23 cellular contexts compared by ENCODE assay signal in genomic region chr3:53074761-53075742, GRCh38. TPM values are rescaled to one million over a fixed set of nuclear protein-coding genes. Genes with fewer than 3 reads are reported as not detected.
DNase-seq lines count a peak whose midpoint lies in the region; ATAC-seq and TF ChIP-seq lines count a peak whose summit lies in the region.
"Had no signal": no experiment of that assay in that cellular context is flagged by ENCODE, and none has a peak within 500 bp of the region (broad histone marks: within the 10 kb centered on the region; RNA-seq: fewer than 3 reads in every experiment).

No MANE protein-coding gene starts in this region.

- CTCF ChIA-PET in activated CD4-positive, alpha-beta memory T cell treated with anti-CD3 and anti-CD28 coated beads, Interleukin-2, amount 10 ng/mL, durations not matched to agents 7 days and 5 days (lab: Charles Lee) = interaction anchor here (0.7 kb wide), 1 partner anchor 28 kb away, joined by 3 read pairs; no protein-coding TSS in a partner anchor

- H3K9me3 ChIP-seq in sigmoid colon = no peaks in the 10 kb centered on the region
- H3K9me3 ChIP-seq: BLaER1 treated with 17β-estradiol and CSF1 and Interleukin-3, amounts not matched to agents 10 nM and 100 nM; body of pancreas had no signal

- H3K27me3 ChIP-seq in HL-60 (ENCODE audit: insufficient read depth, poor library complexity, severe bottlenecking) = no peaks in the 10 kb centered on the region
- no peaks in the 10 kb centered on the region for H3K27me3 ChIP-seq in sigmoid colon
- H3K27me3 ChIP-seq in brain microvascular endothelial cell (replicated peaks) = no peaks in the 10 kb centered on the region
- H3K27me3 ChIP-seq: BLaER1 treated with 17β-estradiol and CSF1 and Interleukin-3, amounts not matched to agents 10 nM and 100 nM; body of pancreas; hepatocyte had no signal

- peak overlapping the region; percentile 74 for H3K27ac ChIP-seq in HL-60 (replicated peaks)
- H3K27ac ChIP-seq in sigmoid colon = no peak overlapping the region
- H3K27ac ChIP-seq in brain microvascular endothelial cell = no peak overlapping the region
- H3K27ac ChIP-seq: body of pancreas, coronary artery, hepatocyte had no signal

- in situ Hi-C loops in brain microvascular endothelial cell (cut with HindIII; ENCODE audit: low pct_ligation_motif_present, low sequenced_read_pairs) = no loop called here

- TF ChIP-seq CTCF in HL-60 (IDR thresholded peaks at IDR 0.05; ENCODE audit: insufficient read depth, low read length) (no peak), sigmoid colon (IDR thresholded peaks at IDR 0.05) (no peak), brain microvascular endothelial cell (IDR thresholded peaks at IDR 0.05; ENCODE audit: low read depth, low read length, missing control alignments) (no peak)

- no peak for ATAC-seq in GM19035 (IDR thresholded peaks at IDR 0.05; ENCODE audit: unreplicated experiment)
- ATAC-seq: activated naive CD4-positive, alpha-beta T cell treated with anti-CD3 and anti-CD28 coated beads, Interleukin-2, amount 50 U/mL, for 72 hours; body of pancreas had no signal

- TF ChIP-seq POLR2A in sigmoid colon (IDR thresholded peaks at IDR 0.05) = no peak

- intact Hi-C loops in sigmoid colon (cut with DNase I) = loop anchor here (5.0 kb wide), 2 partner anchors 143 to 228 kb away; no protein-coding TSS in a partner anchor

- POLR2A ChIA-PET in activated CD4-positive, alpha-beta memory T cell treated with anti-CD3 and anti-CD28 coated beads, Interleukin-2, amount 10 ng/mL, durations not matched to agents 7 days and 5 days (lab: Charles Lee) = interaction anchor here (1.4 kb wide), 1 partner anchor 35 kb away, joined by 3 read pairs; no protein-coding TSS in a partner anchor

- DNase-seq in T-helper 1 cell (no peak), HL-60 (ENCODE audit: low read depth in 1 of 2, low spot score in 1 of 2) (no peak), iPS-NIHi11 (ENCODE audit: low spot score) (peak; percentile 10), sigmoid colon (peak; percentile 50), brain microvascular endothelial cell (no peak)
- DNase-seq in activated CD4-positive, alpha-beta memory T cell treated with anti-CD3 and anti-CD28 coated beads, Interleukin-2, amount 10 ng/mL, durations not matched to agents 7 days and 5 days = no peak
- DNase-seq: activated CD4-positive, alpha-beta T cell treated with anti-CD3 and anti-CD28 coated beads for 4 hours; activated T-cell treated with anti-CD3 and anti-CD28 coated beads for 4 hours; body of pancreas; DMS79 treated with DMSO at 0.1 percent for 48 hours; KG1; mammary epithelial cell; NCI-H187; NCI-H446; RPMI8226; small intestine; stimulated activated CD4-positive, alpha-beta T cell treated with anti-CD3 and anti-CD28 coated beads, Interleukin-4, amount 100 ng/mL, for 1 hour had no signal

- TF ChIP-seq EP300 in sigmoid colon (IDR thresholded peaks at IDR 0.05) = no peak

- H3K36me3 Mint-ChIP-seq in T-helper 1 cell treated with Interleukin-12 subunit alpha and Interleukin-12 subunit beta and Interleukin-4 antibody, amounts not matched to agents 30 μg/mL and 1 μg/mL, for 36 hours (ENCODE audit: low read depth) = no peaks in the 10 kb centered on the region
- H3K36me3 Mint-ChIP-seq in activated CD4-positive, alpha-beta memory T cell treated with anti-CD3 and anti-CD28 coated beads, Interleukin-2, amount 10 ng/mL, durations not matched to agents 7 days and 5 days (ENCODE audit: low read depth) = no peaks in the 10 kb centered on the region
- H3K36me3 Mint-ChIP-seq: activated naive CD4-positive, alpha-beta T cell treated with anti-CD3 and anti-CD28 coated beads, Interleukin-2, amount 50 U/mL, for 72 hours had no signal

- WGBS in sigmoid colon, 2 donors = 86% methylated on average over 9 of the region's 9 CpGs

- peak overlapping the region; percentile 24 for H3K27ac Mint-ChIP-seq in T-helper 1 cell treated with Interleukin-12 subunit alpha and Interleukin-12 subunit beta and Interleukin-4 antibody, amounts not matched to agents 30 μg/mL and 1 μg/mL, for 36 hours
- no peak overlapping the region for H3K27ac Mint-ChIP-seq in activated CD4-positive, alpha-beta memory T cell treated with anti-CD3 and anti-CD28 coated beads, Interleukin-2, amount 10 ng/mL, durations not matched to agents 7 days and 5 days

- no peaks in the 10 kb centered on the region for H3K36me3 ChIP-seq in sigmoid colon
- no peaks in the 10 kb centered on the region for H3K36me3 ChIP-seq in brain microvascular endothelial cell (replicated peaks)
- H3K36me3 ChIP-seq: BLaER1 treated with 17β-estradiol and CSF1 and Interleukin-3, amounts not matched to agents 10 nM and 100 nM had no signal

- H3K4me3 Mint-ChIP-seq in T-helper 1 cell treated with Interleukin-12 subunit alpha and Interleukin-12 subunit beta and Interleukin-4 antibody, amounts not matched to agents 30 μg/mL and 1 μg/mL, for 36 hours = no peak overlapping the region
- H3K4me3 Mint-ChIP-seq in activated CD4-positive, alpha-beta memory T cell treated with anti-CD3 and anti-CD28 coated beads, Interleukin-2, amount 10 ng/mL, durations not matched to agents 7 days and 5 days = no peak overlapping the region

- H3K4me1 Mint-ChIP-seq in T-helper 1 cell treated with Interleukin-12 subunit alpha and Interleukin-12 subunit beta and Interleukin-4 antibody, amounts not matched to agents 30 μg/mL and 1 μg/mL, for 36 hours (ENCODE audit: low read depth) = peaks cover 14% of the 10 kb centered on the region
- H3K4me1 Mint-ChIP-seq in activated CD4-positive, alpha-beta memory T cell treated with anti-CD3 and anti-CD28 coated beads, Interleukin-2, amount 10 ng/mL, durations not matched to agents 7 days and 5 days = peaks cover 19% of the 10 kb centered on the region

- H3K9me3 Mint-ChIP-seq in T-helper 1 cell treated with Interleukin-12 subunit alpha and Interleukin-12 subunit beta and Interleukin-4 antibody, amounts not matched to agents 30 μg/mL and 1 μg/mL, for 36 hours = no peaks in the 10 kb centered on the region
- no peaks in the 10 kb centered on the region for H3K9me3 Mint-ChIP-seq in activated CD4-positive, alpha-beta memory T cell treated with anti-CD3 and anti-CD28 coated beads, Interleukin-2, amount 10 ng/mL, durations not matched to agents 7 days and 5 days
- H3K9me3 Mint-ChIP-seq: activated naive CD4-positive, alpha-beta T cell treated with anti-CD3 and anti-CD28 coated beads, Interleukin-2, amount 50 U/mL, for 72 hours had no signal

- peaks cover 4 to 14% (median 12%) of the 10 kb centered on the region in 4 donors for H3K4me1 ChIP-seq in sigmoid colon

- H3K4me3 ChIP-seq in HL-60 (replicated peaks; ENCODE audit: insufficient read depth, low read length) (no peak overlapping the region), sigmoid colon (no peak overlapping the region), brain microvascular endothelial cell (ENCODE audit: low read depth, low read length) (no peak overlapping the region)
- H3K4me3 ChIP-seq: BLaER1 treated with 17β-estradiol and CSF1 and Interleukin-3, amounts not matched to agents 10 nM and 100 nM; body of pancreas; coronary artery; hepatocyte had no signal

- no peaks in the 10 kb centered on the region for H3K27me3 Mint-ChIP-seq in T-helper 1 cell treated with Interleukin-12 subunit alpha and Interleukin-12 subunit beta and Interleukin-4 antibody, amounts not matched to agents 30 μg/mL and 1 μg/mL, for 36 hours (ENCODE audit: low read depth)
- no peaks in the 10 kb centered on the region for H3K27me3 Mint-ChIP-seq in activated CD4-positive, alpha-beta memory T cell treated with anti-CD3 and anti-CD28 coated beads, Interleukin-2, amount 10 ng/mL, durations not matched to agents 7 days and 5 days

RNA-seq across cellular contexts. Expression of gene SFMBT1, which starts 29.2 kb away (rescaled TPM):
- total RNA-seq in sigmoid colon = 10 to 100 TPM; 10.2 to 16.1 (median 14.9) TPM
- 1 to 10 TPM; 4.8 to 7.3 (median 6.9) TPM for polyA plus RNA-seq in sigmoid colon
- total RNA-seq in activated CD4-positive, alpha-beta memory T cell treated with anti-CD3 and anti-CD28 coated beads, Interleukin-2, amount 10 ng/mL, durations not matched to agents 7 days and 5 days = 10 to 100 TPM; 28.7 to 30.0 TPM

RNA-seq across cellular contexts. Expression of gene RFT1, which starts 55.2 kb away (rescaled TPM):
- 1 to 10 TPM; 4.3 to 8.1 (median 6.9) TPM for total RNA-seq in sigmoid colon
- 10 to 100 TPM in 1 of 3 donors, 1 to 10 TPM in 2; 3.0 to 13.2 (median 3.0) TPM for polyA plus RNA-seq in sigmoid colon
- total RNA-seq in activated CD4-positive, alpha-beta memory T cell treated with anti-CD3 and anti-CD28 coated beads, Interleukin-2, amount 10 ng/mL, durations not matched to agents 7 days and 5 days = 10 to 100 TPM; 26.4 to 27.6 TPM

Comparison
In these comparisons a context has a peak if more than half of its experiments do, and no peak if none do; other contexts are left out.
1. DNase-seq: peak in iPS-NIHi11 (single experiment) and sigmoid colon (single experiment); none in T-helper 1 cell (0 of 5), HL-60 (0 of 2), activated CD4-positive, alpha-beta memory T cell treated with anti-CD3 and anti-CD28 coated beads, Interleukin-2, amount 10 ng/mL, durations not matched to agents 7 days and 5 days (single experiment) and brain microvascular endothelial cell (single experiment).